In genomic region chr10:30048768-30049507, GRCh38 we compare ENCODE assay signal across 12 cellular contexts. TPM values are rescaled to one million over a fixed set of nuclear protein-coding genes. Genes with fewer than 3 reads are reported as not detected.
DNase-seq lines count a peak whose midpoint lies in the region; ATAC-seq and TF ChIP-seq lines count a peak whose summit lies in the region.
"Had no signal": no experiment of that assay in that cellular context is flagged by ENCODE, and none has a peak within 500 bp of the region (broad histone marks: within the 10 kb centered on the region; RNA-seq: fewer than 3 reads in every experiment).

No MANE protein-coding gene starts in this region.

- peaks cover 19% of the 10 kb centered on the region for H3K4me1 Mint-ChIP-seq in activated naive CD8-positive, alpha-beta T cell (ENCODE audit: low read depth)
- H3K4me1 Mint-ChIP-seq in activated naive CD8-positive, alpha-beta T cell treated with anti-CD3 and anti-CD28 coated beads for 36 hours = peaks cover 10% of the 10 kb centered on the region
- peaks cover 18% of the 10 kb centered on the region for H3K4me1 Mint-ChIP-seq in activated CD4-positive, alpha-beta memory T cell treated with anti-CD3 and anti-CD28 coated beads for 36 hours (ENCODE audit: low read depth)
- peaks cover 18 to 20% of the 10 kb centered on the region in 2 donors for H3K4me1 Mint-ChIP-seq in immature natural killer cell

- no peak overlapping the region for H3K27ac Mint-ChIP-seq in activated naive CD8-positive, alpha-beta T cell
- H3K27ac Mint-ChIP-seq in activated naive CD8-positive, alpha-beta T cell treated with anti-CD3 and anti-CD28 coated beads for 36 hours = no peak overlapping the region
- no peak overlapping the region for H3K27ac Mint-ChIP-seq in activated CD4-positive, alpha-beta memory T cell treated with anti-CD3 and anti-CD28 coated beads for 36 hours
- H3K27ac Mint-ChIP-seq in immature natural killer cell = peak overlapping the region in 2 of 6 donors; percentile 58 to 70

- DNase-seq in activated naive CD8-positive, alpha-beta T cell treated with anti-CD3 and anti-CD28 coated beads for 36 hours = no peak
- no peak for DNase-seq in activated CD4-positive, alpha-beta memory T cell treated with anti-CD3 and anti-CD28 coated beads for 36 hours
- DNase-seq in immature natural killer cell (peak; percentile 27 to 46 (median 43)), uterus (peak in 1 of 2 donors; percentile 48), LoVo (ENCODE audit: low spot score) (no peak), NK-92 (lab: John Stamatoyannopoulos, UW; ENCODE audit: unreplicated experiment) (no peak)
- DNase-seq: effector memory CD4-positive, alpha-beta T cell; Karpas-422; mesenchymal stem cell; Peyer's patch had no signal

- intact Hi-C loops in activated CD4-positive, alpha-beta memory T cell treated with anti-CD3 and anti-CD28 coated beads for 36 hours (cut with micrococcal nuclease) = loop anchor here (2.0 kb wide), 1 partner anchor 22 kb away; no protein-coding TSS in a partner anchor
- intact Hi-C loops in uterus (cut with DNase I; ENCODE audit: low total_unique reads) = no loop called here

- H3K27me3 Mint-ChIP-seq in activated naive CD8-positive, alpha-beta T cell = peaks cover 50% of the 10 kb centered on the region
- H3K27me3 Mint-ChIP-seq in activated naive CD8-positive, alpha-beta T cell treated with anti-CD3 and anti-CD28 coated beads for 36 hours = peaks cover 85% of the 10 kb centered on the region
- peaks cover 55% of the 10 kb centered on the region for H3K27me3 Mint-ChIP-seq in activated CD4-positive, alpha-beta memory T cell treated with anti-CD3 and anti-CD28 coated beads for 36 hours
- peaks cover 18 to 40% (median 25%) of the 10 kb centered on the region in 3 donors for H3K27me3 Mint-ChIP-seq in immature natural killer cell (ENCODE audit: low read depth in 3 of 3)

- no peaks in the 10 kb centered on the region for H3K36me3 ChIP-seq in uterus
- H3K36me3 ChIP-seq: Peyer's patch had no signal

- TF ChIP-seq CTCF in uterus (IDR thresholded peaks at IDR 0.05) = no peak

- peaks cover 0 to 4% of the 10 kb centered on the region in 2 donors for H3K4me1 ChIP-seq in uterus
- H3K4me1 ChIP-seq: Peyer's patch had no signal

- no peaks in the 10 kb centered on the region for H3K9me3 Mint-ChIP-seq in activated naive CD8-positive, alpha-beta T cell (ENCODE audit: low read depth)
- no peaks in the 10 kb centered on the region for H3K9me3 Mint-ChIP-seq in activated naive CD8-positive, alpha-beta T cell treated with anti-CD3 and anti-CD28 coated beads for 36 hours
- H3K9me3 Mint-ChIP-seq in activated CD4-positive, alpha-beta memory T cell treated with anti-CD3 and anti-CD28 coated beads for 36 hours = no peaks in the 10 kb centered on the region
- peaks cover 0 to 2% (median 0%) of the 10 kb centered on the region in 6 donors for H3K9me3 Mint-ChIP-seq in immature natural killer cell

- POLR2A ChIA-PET in activated CD4-positive, alpha-beta memory T cell treated with anti-CD3 and anti-CD28 coated beads for 36 hours (lab: Charles Lee) = interaction anchor here (0.6 to 1.1 kb wide), 3 partner anchors 8 to 278 kb away, joined by 3 to 5 read pairs (median 3); no protein-coding TSS in a partner anchor

- H3K4me3 ChIP-seq in uterus = no peak overlapping the region
- H3K4me3 ChIP-seq: Peyer's patch had no signal

- H3K4me3 Mint-ChIP-seq in activated naive CD8-positive, alpha-beta T cell = peak overlapping the region; percentile 8
- H3K4me3 Mint-ChIP-seq in activated naive CD8-positive, alpha-beta T cell treated with anti-CD3 and anti-CD28 coated beads for 36 hours = no peak overlapping the region
- peak overlapping the region; percentile 30 for H3K4me3 Mint-ChIP-seq in activated CD4-positive, alpha-beta memory T cell treated with anti-CD3 and anti-CD28 coated beads for 36 hours
- peak overlapping the region; percentile 6 to 60 (median 55) for H3K4me3 Mint-ChIP-seq in immature natural killer cell

- no peak for TF ChIP-seq POLR2A in uterus (IDR thresholded peaks at IDR 0.05)

- H3K27ac ChIP-seq in uterus = peak overlapping the region; percentile 28 to 62
- H3K27ac ChIP-seq: Peyer's patch had no signal

- CTCF ChIA-PET in activated CD4-positive, alpha-beta memory T cell treated with anti-CD3 and anti-CD28 coated beads for 36 hours (lab: Charles Lee) = interaction anchor here (0.5 kb wide), 1 partner anchor 85 kb away, joined by 3 read pairs; no protein-coding TSS in a partner anchor

- no peak for ATAC-seq in HG03095 (IDR thresholded peaks at IDR 0.05; ENCODE audit: unreplicated experiment)

- H3K9me3 ChIP-seq in uterus = no peaks in the 10 kb centered on the region
- H3K9me3 ChIP-seq: Peyer's patch had no signal

- H3K27me3 ChIP-seq in uterus = no peaks in the 10 kb centered on the region
- H3K27me3 ChIP-seq: Peyer's patch had no signal

- H3K36me3 Mint-ChIP-seq in activated naive CD8-positive, alpha-beta T cell = no peaks in the 10 kb centered on the region
- no peaks in the 10 kb centered on the region for H3K36me3 Mint-ChIP-seq in activated naive CD8-positive, alpha-beta T cell treated with anti-CD3 and anti-CD28 coated beads for 36 hours
- no peaks in the 10 kb centered on the region for H3K36me3 Mint-ChIP-seq in activated CD4-positive, alpha-beta memory T cell treated with anti-CD3 and anti-CD28 coated beads for 36 hours
- peaks cover 0 to 4% (median 2%) of the 10 kb centered on the region in 3 donors for H3K36me3 Mint-ChIP-seq in immature natural killer cell

RNA-seq across cellular contexts. Expression of gene JCAD, which starts 10.4 kb away (rescaled TPM):
- under 1 TPM; 0.02 to 0.14 TPM for total RNA-seq in activated naive CD8-positive, alpha-beta T cell treated with anti-CD3 and anti-CD28 coated beads for 36 hours
- total RNA-seq in activated CD4-positive, alpha-beta memory T cell treated with anti-CD3 and anti-CD28 coated beads for 36 hours = under 1 TPM in 1 of 2 experiments, not detected in 1; 0.05 TPM
- polyA plus RNA-seq in immature natural killer cell = under 1 TPM in 1 of 3 donors, not detected in 2; 0.03 TPM
- total RNA-seq in uterus = 10 to 100 TPM; 25.6 to 99.1 (median 49.9) TPM

Comparison
In these comparisons a context has a peak if more than half of its experiments do, and no peak if none do; other contexts are left out.
1. DNase-seq: peak in immature natural killer cell (3 of 3); none in activated naive CD8-positive, alpha-beta T cell treated with anti-CD3 and anti-CD28 coated beads for 36 hours (single experiment), activated CD4-positive, alpha-beta memory T cell treated with anti-CD3 and anti-CD28 coated beads for 36 hours (single experiment), LoVo (single experiment) and NK-92 (single experiment).
2. RNA of gene JCAD, which starts 10.4 kb away (total RNA-seq): 25.6 to 99.1 TPM in uterus; 0.02 to 0.14 TPM in activated naive CD8-positive, alpha-beta T cell treated with anti-CD3 and anti-CD28 coated beads for 36 hours and 0.05 TPM in activated CD4-positive, alpha-beta memory T cell treated with anti-CD3 and anti-CD28 coated beads for 36 hours; every median in the first group is over 10 times any median in the second.